In the genomic region with DNA sequence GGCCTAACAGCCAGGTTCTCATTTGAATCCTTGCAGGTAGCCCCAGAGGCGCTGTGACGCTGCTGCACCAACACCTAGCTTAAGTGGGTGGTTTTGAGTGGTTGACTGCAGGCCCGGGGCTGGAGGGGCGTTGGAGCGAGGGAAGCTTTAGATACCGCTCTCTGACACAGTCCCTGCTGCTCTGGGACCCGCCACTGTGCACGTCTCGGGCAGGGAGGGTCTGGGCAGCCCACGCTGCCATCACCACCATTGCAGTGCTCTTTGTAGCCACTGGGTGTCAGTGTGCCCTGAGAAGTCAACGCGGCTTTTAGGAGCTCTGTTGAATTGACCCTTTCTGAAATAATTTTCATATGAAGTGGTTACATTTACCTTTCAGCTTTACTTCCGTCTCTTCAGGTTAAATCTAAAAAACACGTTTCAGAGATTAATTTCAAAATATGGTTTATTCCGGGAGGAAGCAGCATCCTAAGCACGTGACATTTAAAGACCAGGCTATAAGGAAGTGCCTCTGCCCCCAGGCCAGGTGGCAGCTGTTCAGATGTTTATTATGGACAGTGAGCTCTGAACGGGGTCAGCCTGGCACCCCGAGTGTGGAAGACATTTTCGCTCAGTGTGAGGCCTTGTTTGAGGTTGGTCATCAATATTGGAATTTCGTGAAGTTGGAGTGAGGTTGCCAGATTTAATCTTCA, we compare ENCODE assay signal across 8 cellular contexts. TPM values are rescaled to one million over a fixed set of nuclear protein-coding genes. Genes with fewer than 3 reads are reported as not detected.
DNase-seq lines count a peak whose midpoint lies in the region; ATAC-seq, FAIRE-seq and TF ChIP-seq lines count a peak whose summit lies in the region.

No MANE protein-coding gene starts in this region.

- FAIRE-seq in pancreas (lab: Jason Lieb, UNC), result no peak

- TF ChIP-seq CTCF in RWPE1 (conservative IDR thresholded peaks at IDR 0.05; ENCODE audit: low read depth) (peak; percentile 93), pancreas (IDR thresholded peaks at IDR 0.05) (peak; percentile 78 to 96 (median 88)), upper lobe of left lung (IDR thresholded peaks at IDR 0.05) (peak; percentile 88 to 94 (median 90))

- CTCF ChIA-PET in RWPE1 (lab: Yijun Ruan, JAX), result interaction anchor here (0.5 to 2.3 kb wide), 18 partner anchors 8 to 922 kb away, joined by 3 to 30 read pairs (median 4); no protein-coding TSS in a partner anchor

- intact Hi-C loops in pancreas (cut with DNase I), result loop anchor here in 2 of 3 donors (5.0 to 10.0 kb wide), 2 partner anchors 632 to 634 kb away; no protein-coding TSS in a partner anchor

- H3K9me3 ChIP-seq in pancreas (no peaks in the 10 kb centered on the region), upper lobe of left lung (no peaks in the 10 kb centered on the region)

- no peak for TF ChIP-seq POLR2A in upper lobe of left lung (IDR thresholded peaks at IDR 0.05)

- DNase-seq in COLO829 (ENCODE audit: low spot score), result peak; percentile 84
- DNase-seq in HT1080 (ENCODE audit: low read depth), result peak; percentile 37
- peak; percentile 46 for DNase-seq in RWPE1 (ENCODE audit: low spot score)
- peak; percentile 84 for DNase-seq in activated effector memory CD4-positive, alpha-beta T cell treated with anti-CD3 and anti-CD28 coated beads, Interleukin-2, amount 50 U/mL, for 16 hours
- DNase-seq in foreskin melanocyte, result peak; percentile 30
- peak in 3 of 6 donors; percentile 46 to 67 (median 56) for DNase-seq in pancreas
- peak in 1 of 2 donors; percentile 47 for DNase-seq in upper lobe of left lung

- ATAC-seq in pancreas (peak in 3 of 4 donors; percentile 87 to 92 (median 89)), upper lobe of left lung (ENCODE audit: low FRiP score in 2 of 2) (peak; percentile 71 to 85), GM21515 (IDR thresholded peaks at IDR 0.05; ENCODE audit: unreplicated experiment) (no peak)

- TF ChIP-seq EP300 in upper lobe of left lung (IDR thresholded peaks at IDR 0.05), result no peak

- H3K27ac ChIP-seq in RWPE1, result no peak overlapping the region
- H3K27ac ChIP-seq in pancreas, result no peak overlapping the region
- H3K27ac ChIP-seq in upper lobe of left lung, result no peak overlapping the region

- H3K36me3 ChIP-seq in pancreas (peaks cover 4 to 65% (median 12%) of the 10 kb centered on the region in 3 donors), upper lobe of left lung (peaks cover 4 to 80% (median 55%) of the 10 kb centered on the region in 4 donors)

- H3K27me3 ChIP-seq in pancreas, result no peaks in the 10 kb centered on the region
- no peaks in the 10 kb centered on the region for H3K27me3 ChIP-seq in upper lobe of left lung

- no peak overlapping the region for H3K4me3 ChIP-seq in pancreas
- H3K4me3 ChIP-seq in upper lobe of left lung, result no peak overlapping the region

- WGBS in pancreas, 2 donors, result 37 to 41% methylated on average over 20 of the region's 20 CpGs
- 26 to 33% methylated on average over 14 to 18 of the region's 20 CpGs for WGBS in upper lobe of left lung, 2 donors

- H3K4me1 ChIP-seq in pancreas (no peaks in the 10 kb centered on the region), upper lobe of left lung (peaks cover 0 to 21% (median 0%) of the 10 kb centered on the region in 4 donors)

- POLR2A ChIA-PET in RWPE1 (lab: Yijun Ruan, JAX; ENCODE audit: low non-redundant PET), result no interaction called here

RNA-seq across cellular contexts. Expression of a gene that starts 30.9 kb away (rescaled TPM):
- total RNA-seq in HT1080 (2014; rRNA removed; shearing (Covaris generic)), result 54.5 and 69.4 TPM in 2 replicates
- 73.2 and 76.7 TPM in 2 replicates for polyA plus RNA-seq in HT1080 (2015; cell fraction: cytosol; rRNA removed)
- polyA plus RNA-seq in HT1080 (2015; cell fraction: nucleus; rRNA removed), result 34.7 and 38.3 TPM in 2 replicates
- total RNA-seq in pancreas (10 to 100 TPM in 4 of 6 donors, 1 to 10 TPM in 2; 3.8 to 14.3 (median 10.4) TPM), upper lobe of left lung (10 to 100 TPM; 14.5 to 56.1 (median 37.0) TPM)
- polyA plus RNA-seq in pancreas, result 10 to 100 TPM in 1 of 2 donors, 1 to 10 TPM in 1; 9.2 to 27.3 TPM

RNA-seq across cellular contexts. Expression of a gene that starts 38.0 kb away (rescaled TPM):
- total RNA-seq in HT1080 (2014; rRNA removed; shearing (Covaris generic)), result 51.8 and 57.5 TPM in 2 replicates
- 61.2 and 69.3 TPM in 2 replicates for polyA plus RNA-seq in HT1080 (2015; cell fraction: cytosol; rRNA removed)
- polyA plus RNA-seq in HT1080 (2015; cell fraction: nucleus; rRNA removed), result 65.3 and 66.5 TPM in 2 replicates
- total RNA-seq in pancreas, result 10 to 100 TPM; 15.1 to 24.4 (median 19.3) TPM
- polyA plus RNA-seq in pancreas, result 10 to 100 TPM in 1 of 2 donors, 1 to 10 TPM in 1; 9.1 to 15.9 TPM
- 10 to 100 TPM; 17.8 to 34.7 (median 25.0) TPM for total RNA-seq in upper lobe of left lung
